ENCODE assay signal across 8 cellular contexts in the genomic region with DNA sequence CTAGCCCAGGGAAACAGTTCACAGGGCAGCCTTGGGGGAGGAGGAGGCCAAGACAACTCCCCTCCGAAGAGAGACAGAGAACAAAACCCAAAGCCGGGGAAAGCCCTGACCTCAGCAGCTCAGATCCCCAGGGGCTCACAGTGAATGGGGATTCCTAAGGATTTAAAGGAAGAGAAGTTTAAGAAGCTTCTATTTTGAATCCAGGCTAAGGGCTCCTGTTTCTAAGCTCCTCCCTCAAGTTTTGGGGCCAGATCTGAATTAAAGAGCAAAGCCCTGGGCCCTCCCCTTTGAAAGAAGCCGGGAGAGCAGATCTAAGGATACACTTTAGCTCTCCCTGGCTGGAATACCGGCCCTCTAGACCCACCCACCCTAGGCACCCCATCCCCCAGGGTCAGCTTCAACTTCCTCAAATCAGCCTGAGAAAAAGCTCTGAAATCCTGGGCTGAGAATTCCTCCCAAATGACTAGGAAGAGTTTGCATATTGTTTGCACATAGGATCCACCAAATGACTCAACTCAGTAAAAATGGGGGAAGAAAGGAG. TPM values are rescaled to one million over a fixed set of nuclear protein-coding genes. Genes with fewer than 3 reads are reported as not detected.
DNase-seq lines count a peak whose midpoint lies in the region; ATAC-seq and TF ChIP-seq lines count a peak whose summit lies in the region.

No MANE protein-coding gene starts in this region.

- H3K9me3 Mint-ChIP-seq in activated T-cell treated with anti-CD3 and anti-CD28 coated beads, Interleukin-2, amount 50 U/mL, for 24 hours = no peaks in the 10 kb centered on the region
- no peaks in the 10 kb centered on the region for H3K9me3 Mint-ChIP-seq in WTC11

- ATAC-seq in WTC11 (peak; percentile 68), HG03097 (IDR thresholded peaks at IDR 0.05; ENCODE audit: low FRiP score, unreplicated experiment) (no peak), HG02642 (IDR thresholded peaks at IDR 0.05; ENCODE audit: poor library complexity, unreplicated experiment) (no peak)

- H3K27me3 Mint-ChIP-seq in activated T-cell treated with anti-CD3 and anti-CD28 coated beads, Interleukin-2, amount 50 U/mL, for 24 hours = no peaks in the 10 kb centered on the region
- H3K27me3 Mint-ChIP-seq in WTC11 (ENCODE audit: low read depth) = no peaks in the 10 kb centered on the region

- peak overlapping the region; percentile 69 for H3K27ac Mint-ChIP-seq in activated T-cell treated with anti-CD3 and anti-CD28 coated beads, Interleukin-2, amount 50 U/mL, for 24 hours
- peak overlapping the region; percentile 99 for H3K27ac Mint-ChIP-seq in WTC11

- peak overlapping the region; percentile 41 for H3K4me3 Mint-ChIP-seq in activated T-cell treated with anti-CD3 and anti-CD28 coated beads, Interleukin-2, amount 50 U/mL, for 24 hours
- H3K4me3 Mint-ChIP-seq in WTC11 = peak overlapping the region; percentile 84

- no peak for DNase-seq in activated T-cell treated with anti-CD3 and anti-CD28 coated beads, Interleukin-2, amount 50 U/mL, for 24 hours
- DNase-seq in activated T-cell treated with anti-CD3 and anti-CD28 coated beads, Interleukin-2, amount 50 U/mL, for 48 hours = no peak
- DNase-seq in WTC11 (ENCODE audit: low spot score) (peak; percentile 70), hepatic stellate cell (ENCODE audit: low spot score) (peak; percentile 91), stromal cell of bone marrow (ENCODE audit: low read depth) (peak; percentile 64), COLO829 (ENCODE audit: low spot score) (no peak)

- CTCF ChIA-PET in WTC11 (lab: Charles Lee) = interaction anchor here (0.6 to 6.0 kb wide), 14 partner anchors 8 to 217 kb away, joined by 3 to 61 read pairs (median 4); a partner anchor contains a TSS

- peaks cover 24% of the 10 kb centered on the region for H3K36me3 Mint-ChIP-seq in activated T-cell treated with anti-CD3 and anti-CD28 coated beads, Interleukin-2, amount 50 U/mL, for 24 hours (ENCODE audit: low read depth)
- peaks cover 40% of the 10 kb centered on the region for H3K36me3 Mint-ChIP-seq in WTC11

- no peak for TF ChIP-seq CTCF in WTC11 (IDR thresholded peaks at IDR 0.05)

- peaks cover 24% of the 10 kb centered on the region for H3K4me1 Mint-ChIP-seq in activated T-cell treated with anti-CD3 and anti-CD28 coated beads, Interleukin-2, amount 50 U/mL, for 24 hours (ENCODE audit: low read depth)
- peaks cover 36% of the 10 kb centered on the region for H3K4me1 Mint-ChIP-seq in WTC11

- POLR2A ChIA-PET in WTC11 (lab: Charles Lee) = interaction anchor here (0.6 to 6.9 kb wide), 21 partner anchors 13 to 234 kb away, joined by 3 to 73 read pairs (median 4); a partner anchor contains a TSS

TF ChIP-seq in WTC11, 78 proteins besides CTCF, POLR2A, EP300 and RAD21:
- TF ChIP-seq ELF4 (CRISPR knock-in tag; IDR thresholded peaks at IDR 0.05; ENCODE audit: low read depth) (no peak), ZNF121 (CRISPR knock-in tag; IDR thresholded peaks at IDR 0.05) (no peak), TEAD4 (CRISPR knock-in tag; IDR thresholded peaks at IDR 0.05) (no peak), NFYB (CRISPR knock-in tag; conservative IDR thresholded peaks at IDR 0.05; ENCODE audit: low read depth) (no peak), EMX1 (CRISPR knock-in tag; IDR thresholded peaks at IDR 0.05) (no peak), JAZF1 (CRISPR knock-in tag; IDR thresholded peaks at IDR 0.05) (no peak), SP1 (CRISPR knock-in tag; conservative IDR thresholded peaks at IDR 0.05) (peak; percentile 45; the same call in 1 of the 2 replicates), TCF7 (CRISPR knock-in tag; IDR thresholded peaks at IDR 0.05; ENCODE audit: low read depth) (no peak), IRF2 (CRISPR knock-in tag; IDR thresholded peaks at IDR 0.05; ENCODE audit: borderline replicate concordance, low read depth) (no peak), TEAD1 (CRISPR knock-in tag; IDR thresholded peaks at IDR 0.05) (0 out of 2 replicates have a peak, but pooled peaks have one; percentile 36)
- TF ChIP-seq, protein P1, sequence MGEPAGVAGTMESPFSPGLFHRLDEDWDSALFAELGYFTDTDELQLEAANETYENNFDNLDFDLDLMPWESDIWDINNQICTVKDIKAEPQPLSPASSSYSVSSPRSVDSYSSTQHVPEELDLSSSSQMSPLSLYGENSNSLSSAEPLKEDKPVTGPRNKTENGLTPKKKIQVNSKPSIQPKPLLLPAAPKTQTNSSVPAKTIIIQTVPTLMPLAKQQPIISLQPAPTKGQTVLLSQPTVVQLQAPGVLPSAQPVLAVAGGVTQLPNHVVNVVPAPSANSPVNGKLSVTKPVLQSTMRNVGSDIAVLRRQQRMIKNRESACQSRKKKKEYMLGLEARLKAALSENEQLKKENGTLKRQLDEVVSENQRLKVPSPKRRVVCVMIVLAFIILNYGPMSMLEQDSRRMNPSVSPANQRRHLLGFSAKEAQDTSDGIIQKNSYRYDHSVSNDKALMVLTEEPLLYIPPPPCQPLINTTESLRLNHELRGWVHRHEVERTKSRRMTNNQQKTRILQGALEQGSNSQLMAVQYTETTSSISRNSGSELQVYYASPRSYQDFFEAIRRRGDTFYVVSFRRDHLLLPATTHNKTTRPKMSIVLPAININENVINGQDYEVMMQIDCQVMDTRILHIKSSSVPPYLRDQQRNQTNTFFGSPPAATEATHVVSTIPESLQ (CRISPR knock-in tag; IDR thresholded peaks at IDR 0.05) = no peak
- TF ChIP-seq, protein P2, sequence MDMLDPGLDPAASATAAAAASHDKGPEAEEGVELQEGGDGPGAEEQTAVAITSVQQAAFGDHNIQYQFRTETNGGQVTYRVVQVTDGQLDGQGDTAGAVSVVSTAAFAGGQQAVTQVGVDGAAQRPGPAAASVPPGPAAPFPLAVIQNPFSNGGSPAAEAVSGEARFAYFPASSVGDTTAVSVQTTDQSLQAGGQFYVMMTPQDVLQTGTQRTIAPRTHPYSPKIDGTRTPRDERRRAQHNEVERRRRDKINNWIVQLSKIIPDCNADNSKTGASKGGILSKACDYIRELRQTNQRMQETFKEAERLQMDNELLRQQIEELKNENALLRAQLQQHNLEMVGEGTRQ (CRISPR knock-in tag; IDR thresholded peaks at IDR 0.05) = no peak
- TF ChIP-seq, protein P3, sequence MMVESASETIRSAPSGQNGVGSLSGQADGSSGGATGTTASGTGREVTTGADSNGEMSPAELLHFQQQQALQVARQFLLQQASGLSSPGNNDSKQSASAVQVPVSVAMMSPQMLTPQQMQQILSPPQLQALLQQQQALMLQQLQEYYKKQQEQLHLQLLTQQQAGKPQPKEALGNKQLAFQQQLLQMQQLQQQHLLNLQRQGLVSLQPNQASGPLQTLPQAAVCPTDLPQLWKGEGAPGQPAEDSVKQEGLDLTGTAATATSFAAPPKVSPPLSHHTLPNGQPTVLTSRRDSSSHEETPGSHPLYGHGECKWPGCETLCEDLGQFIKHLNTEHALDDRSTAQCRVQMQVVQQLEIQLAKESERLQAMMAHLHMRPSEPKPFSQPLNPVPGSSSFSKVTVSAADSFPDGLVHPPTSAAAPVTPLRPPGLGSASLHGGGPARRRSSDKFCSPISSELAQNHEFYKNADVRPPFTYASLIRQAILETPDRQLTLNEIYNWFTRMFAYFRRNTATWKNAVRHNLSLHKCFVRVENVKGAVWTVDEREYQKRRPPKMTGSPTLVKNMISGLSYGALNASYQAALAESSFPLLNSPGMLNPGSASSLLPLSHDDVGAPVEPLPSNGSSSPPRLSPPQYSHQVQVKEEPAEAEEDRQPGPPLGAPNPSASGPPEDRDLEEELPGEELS (CRISPR knock-in tag; IDR thresholded peaks at IDR 0.05) = no peak
TF ChIP-seq in WTC11: peak in this region for 2.

RNA-seq across cellular contexts. Expression of a gene that starts 3.9 kb away (rescaled TPM):
- 147 to 155 TPM (median 152 TPM) in 3 replicates for total RNA-seq in WTC11 (2021)

RNA-seq across cellular contexts. Expression of a gene that starts 49.4 kb away (rescaled TPM):
- total RNA-seq in WTC11 (2021) = 27.7 to 28.9 TPM (median 28.6 TPM) in 3 replicates

Comparison
In these comparisons a context has a peak if more than half of its experiments do, and no peak if none do; other contexts are left out.
1. DNase-seq: peak in WTC11 (single experiment), hepatic stellate cell (single experiment) and stromal cell of bone marrow (single experiment); none in activated T-cell treated with anti-CD3 and anti-CD28 coated beads, Interleukin-2, amount 50 U/mL, for 24 hours (single experiment), activated T-cell treated with anti-CD3 and anti-CD28 coated beads, Interleukin-2, amount 50 U/mL, for 48 hours (0 of 2) and COLO829 (single experiment).